1 cellular context compared by ENCODE assay signal in genomic region chr17:7191571-7192270, GRCh38.
TF ChIP-seq lines count a peak whose summit lies in the region.

No MANE protein-coding gene starts in this region.

TF ChIP-seq in K562, 482 proteins besides CTCF, POLR2A, EP300 and RAD21 (continued from another document):
- TF ChIP-seq CREB5 (CRISPR knock-in tag; IDR thresholded peaks at IDR 0.05) (no peak), PPARD (CRISPR knock-in tag; IDR thresholded peaks at IDR 0.05) (no peak), SMARCC2 (IDR thresholded peaks at IDR 0.05; ENCODE audit: low read depth) (no peak), HES1 (IDR thresholded peaks at IDR 0.05; ENCODE audit: low read depth) (no peak), CREM (IDR thresholded peaks at IDR 0.05; ENCODE audit: low read depth) (peak; percentile 78), FOXP4 (CRISPR knock-in tag; IDR thresholded peaks at IDR 0.05; ENCODE audit: borderline replicate concordance) (no peak), PRMT5 (CRISPR knock-in tag; IDR thresholded peaks at IDR 0.05) (no peak), ZNF274 (IDR thresholded peaks at IDR 0.05; ENCODE audit: borderline replicate concordance, low read depth, low read length) (no peak), VEZF1 (CRISPR knock-in tag; IDR thresholded peaks at IDR 0.05) (peak; percentile 47), SMAD2 (IDR thresholded peaks at IDR 0.05; ENCODE audit: low read depth, low read length) (no peak), ADNP (tag; IDR thresholded peaks at IDR 0.05) (no peak), HMGN3 (IDR thresholded peaks at IDR 0.05; ENCODE audit: borderline replicate concordance, extremely low read depth, insufficient read length, low read depth, low read length) (no peak), HDAC2 (IDR thresholded peaks at IDR 0.05) (no peak), IFI16 (CRISPR knock-in tag; IDR thresholded peaks at IDR 0.05) (no peak), PURB (CRISPR knock-in tag; IDR thresholded peaks at IDR 0.05; ENCODE audit: low read depth) (no peak), HCFC1 (IDR thresholded peaks at IDR 0.05; ENCODE audit: low read depth, low read length) (peak; percentile 97), ZSCAN32 (CRISPR knock-in tag; IDR thresholded peaks at IDR 0.05) (no peak), ZFX (CRISPR knock-in tag; IDR thresholded peaks at IDR 0.05) (no peak), ETS2 (tag; IDR thresholded peaks at IDR 0.05; ENCODE audit: borderline replicate concordance, poor library complexity, severe bottlenecking) (no peak), ZZZ3 (IDR thresholded peaks at IDR 0.05) (no peak), XRCC4 (IDR thresholded peaks at IDR 0.05; ENCODE audit: extremely low read depth, insufficient read depth, insufficient read length) (no peak), CBFA2T2 (conservative IDR thresholded peaks at IDR 0.05) (no peak), DACH1 (IDR thresholded peaks at IDR 0.05; ENCODE audit: partially characterized antibody) (peak; percentile 61), KLF1 (tag; IDR thresholded peaks at IDR 0.05) (no peak), ZNF143 (CRISPR knock-in tag; IDR thresholded peaks at IDR 0.05) (peak; percentile 86), PTBP1 (IDR thresholded peaks at IDR 0.05; ENCODE audit: low read depth, low read length) (no peak), BDP1 (IDR thresholded peaks at IDR 0.05; ENCODE audit: insufficient read depth, insufficient read length) (no peak), NR2C1 (IDR thresholded peaks at IDR 0.05) (0 out of 2 replicates have a peak, but pooled peaks have one; percentile 37), NR2C1 (tag; IDR thresholded peaks at IDR 0.05) (peak; percentile 84), POU5F1 (IDR thresholded peaks at IDR 0.05; ENCODE audit: borderline replicate concordance, low read depth, low read length, partially characterized antibody) (peak; percentile 62), ZNF124 (CRISPR knock-in tag; IDR thresholded peaks at IDR 0.05) (no peak), SMARCE1 (IDR thresholded peaks at IDR 0.05) (no peak), TFAP4 (CRISPR knock-in tag; IDR thresholded peaks at IDR 0.05; ENCODE audit: borderline replicate concordance) (peak; percentile 98), SETDB1 (IDR thresholded peaks at IDR 0.05; ENCODE audit: low read length) (no peak), NR3C1 (CRISPR knock-in tag; IDR thresholded peaks at IDR 0.05) (no peak), ETV1 (tag; conservative IDR thresholded peaks at IDR 0.05; ENCODE audit: low read depth) (no peak), LARP7 (IDR thresholded peaks at IDR 0.05) (no peak), MBD2 (IDR thresholded peaks at IDR 0.05; ENCODE audit: borderline replicate concordance, low read depth) (peak; percentile 91), ZSCAN29 (IDR thresholded peaks at IDR 0.05) (no peak), GTF2A2 (tag; IDR thresholded peaks at IDR 0.05) (no peak), SP1 (CRISPR knock-in tag; IDR thresholded peaks at IDR 0.05) (no peak), KDM4B (IDR thresholded peaks at IDR 0.05; ENCODE audit: borderline replicate concordance in 2 of 2, low read depth in 1 of 2) (no peak), SIRT6 (IDR thresholded peaks at IDR 0.05; ENCODE audit: low read depth, low read length) (no peak), DMBX1 (CRISPR knock-in tag; IDR thresholded peaks at IDR 0.05; ENCODE audit: borderline replicate concordance) (no peak), ZKSCAN8 (CRISPR knock-in tag; IDR thresholded peaks at IDR 0.05) (no peak), FOXM1 (IDR thresholded peaks at IDR 0.05; ENCODE audit: low read depth) (no peak), FOXM1 (CRISPR knock-in tag; IDR thresholded peaks at IDR 0.05; ENCODE audit: low read depth) (no peak), SMAD4 (CRISPR knock-in tag; conservative IDR thresholded peaks at IDR 0.05) (no peak), TOE1 (IDR thresholded peaks at IDR 0.05; ENCODE audit: borderline replicate concordance) (no peak), TOE1 (CRISPR knock-in tag; IDR thresholded peaks at IDR 0.05; ENCODE audit: borderline replicate concordance, low read depth) (no peak), ZNF512 (tag; IDR thresholded peaks at IDR 0.05) (no peak)
- TF ChIP-seq, protein P1, sequence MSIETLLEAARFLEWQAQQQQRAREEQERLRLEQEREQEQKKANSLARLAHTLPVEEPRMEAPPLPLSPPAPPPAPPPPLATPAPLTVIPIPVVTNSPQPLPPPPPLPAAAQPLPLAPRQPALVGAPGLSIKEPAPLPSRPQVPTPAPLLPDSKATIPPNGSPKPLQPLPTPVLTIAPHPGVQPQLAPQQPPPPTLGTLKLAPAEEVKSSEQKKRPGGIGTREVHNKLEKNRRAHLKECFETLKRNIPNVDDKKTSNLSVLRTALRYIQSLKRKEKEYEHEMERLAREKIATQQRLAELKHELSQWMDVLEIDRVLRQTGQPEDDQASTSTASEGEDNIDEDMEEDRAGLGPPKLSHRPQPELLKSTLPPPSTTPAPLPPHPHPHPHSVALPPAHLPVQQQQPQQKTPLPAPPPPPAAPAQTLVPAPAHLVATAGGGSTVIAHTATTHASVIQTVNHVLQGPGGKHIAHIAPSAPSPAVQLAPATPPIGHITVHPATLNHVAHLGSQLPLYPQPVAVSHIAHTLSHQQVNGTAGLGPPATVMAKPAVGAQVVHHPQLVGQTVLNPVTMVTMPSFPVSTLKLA (conservative IDR thresholded peaks at IDR 0.05) = no peak
- TF ChIP-seq, protein P2, sequence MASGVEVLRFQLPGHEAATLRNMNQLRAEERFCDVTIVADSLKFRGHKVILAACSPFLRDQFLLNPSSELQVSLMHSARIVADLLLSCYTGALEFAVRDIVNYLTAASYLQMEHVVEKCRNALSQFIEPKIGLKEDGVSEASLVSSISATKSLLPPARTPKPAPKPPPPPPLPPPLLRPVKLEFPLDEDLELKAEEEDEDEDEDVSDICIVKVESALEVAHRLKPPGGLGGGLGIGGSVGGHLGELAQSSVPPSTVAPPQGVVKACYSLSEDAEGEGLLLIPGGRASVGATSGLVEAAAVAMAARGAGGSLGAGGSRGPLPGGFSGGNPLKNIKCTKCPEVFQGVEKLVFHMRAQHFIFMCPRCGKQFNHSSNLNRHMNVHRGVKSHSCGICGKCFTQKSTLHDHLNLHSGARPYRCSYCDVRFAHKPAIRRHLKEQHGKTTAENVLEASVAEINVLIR (CRISPR knock-in tag; IDR thresholded peaks at IDR 0.05) = no peak
- TF ChIP-seq, protein P3, sequence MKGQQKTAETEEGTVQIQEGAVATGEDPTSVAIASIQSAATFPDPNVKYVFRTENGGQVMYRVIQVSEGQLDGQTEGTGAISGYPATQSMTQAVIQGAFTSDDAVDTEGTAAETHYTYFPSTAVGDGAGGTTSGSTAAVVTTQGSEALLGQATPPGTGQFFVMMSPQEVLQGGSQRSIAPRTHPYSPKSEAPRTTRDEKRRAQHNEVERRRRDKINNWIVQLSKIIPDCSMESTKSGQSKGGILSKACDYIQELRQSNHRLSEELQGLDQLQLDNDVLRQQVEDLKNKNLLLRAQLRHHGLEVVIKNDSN (CRISPR knock-in tag; IDR thresholded peaks at IDR 0.05) = peak; percentile 35; the same call in 1 of the 2 replicates
